ENCODE assay signal across 10 cellular contexts in the genomic region with DNA sequence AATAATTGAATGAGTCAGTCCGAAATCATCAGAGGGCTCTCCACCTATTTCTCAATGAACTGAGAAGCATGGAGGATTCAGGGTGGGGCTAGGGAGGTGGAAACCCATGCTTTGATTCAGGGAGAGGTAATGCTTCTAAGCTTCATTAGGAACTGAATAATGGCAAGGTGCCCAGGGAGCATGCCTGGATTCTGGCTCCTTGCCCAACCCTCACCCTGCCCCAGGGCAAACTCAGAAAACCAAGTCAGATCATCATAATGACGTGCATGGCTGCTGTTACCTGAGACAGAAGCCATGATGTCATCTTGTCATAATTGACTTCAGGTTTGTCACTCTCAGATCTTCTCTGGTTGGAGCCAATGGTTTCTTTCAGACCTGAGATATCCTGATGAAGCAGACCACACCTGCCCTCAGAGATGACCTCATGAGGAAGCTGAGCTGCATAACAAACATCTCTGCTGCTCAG.
DNase-seq lines count a peak whose midpoint lies in the region; ATAC-seq, FAIRE-seq and TF ChIP-seq lines count a peak whose summit lies in the region.
"Had no signal": no experiment of that assay in that cellular context is flagged by ENCODE, and none has a peak within 500 bp of the region (broad histone marks: within the 10 kb centered on the region; RNA-seq: fewer than 3 reads in every experiment).

No MANE protein-coding gene starts in this region.

- peak; percentile 59 for DNase-seq in COLO829 (ENCODE audit: low spot score)
- peak; percentile 35 for DNase-seq in HTR-8/SVneo (ENCODE audit: insufficient read length, low spot score)
- peak; percentile 82 for DNase-seq in RPMI8226
- peak; percentile 53 for DNase-seq in iris pigment epithelial cell (ENCODE audit: low read depth)
- no peak for DNase-seq in NK-92 (lab: John Stamatoyannopoulos, UW; ENCODE audit: unreplicated experiment)
- DNase-seq in GM10248 (ENCODE audit: extremely low spot score): no peak
- DNase-seq: activated CD4-positive, alpha-beta T cell treated with anti-CD3 and anti-CD28 coated beads, Interleukin-2, amount 50 U/mL, for 4 hours; naive thymus-derived CD4-positive, alpha-beta T cell had no signal

- no peak overlapping the region for H3K4me3 Mint-ChIP-seq in stimulated activated memory B cell treated with anti-CD40 and anti-IgM and Interleukin-4, amounts not matched to agents 10 μg/mL and 1 μg/mL and 100 μg/mL, for 72 hours
- H3K4me3 Mint-ChIP-seq: naive thymus-derived CD4-positive, alpha-beta T cell had no signal

- CTCF ChIA-PET in GM10248 (lab: Yijun Ruan, JAX): no interaction called here

- no peak for ATAC-seq in stimulated activated memory B cell treated with anti-CD40 and anti-IgM and Interleukin-4, amounts not matched to agents 10 μg/mL and 1 μg/mL and 100 μg/mL, for 72 hours
- no peak for ATAC-seq in HG02973 (IDR thresholded peaks at IDR 0.05; ENCODE audit: unreplicated experiment)
- ATAC-seq: naive thymus-derived CD4-positive, alpha-beta T cell had no signal

- H3K9me3 Mint-ChIP-seq in stimulated activated memory B cell treated with anti-CD40 and anti-IgM and Interleukin-4, amounts not matched to agents 10 μg/mL and 1 μg/mL and 100 μg/mL, for 72 hours: no peaks in the 10 kb centered on the region
- H3K9me3 Mint-ChIP-seq: naive thymus-derived CD4-positive, alpha-beta T cell had no signal

- no peak for TF ChIP-seq CTCF in GM10248 (IDR thresholded peaks at IDR 0.05; ENCODE audit: control extremely low read depth, extremely low read depth, low read depth, missing control alignments)

- H3K27ac Mint-ChIP-seq in stimulated activated memory B cell treated with anti-CD40 and anti-IgM and Interleukin-4, amounts not matched to agents 10 μg/mL and 1 μg/mL and 100 μg/mL, for 72 hours: no peak overlapping the region
- H3K27ac Mint-ChIP-seq: naive thymus-derived CD4-positive, alpha-beta T cell had no signal

- POLR2A ChIA-PET in GM10248 (lab: Yijun Ruan, JAX): no interaction called here

- no peaks in the 10 kb centered on the region for H3K36me3 Mint-ChIP-seq in stimulated activated memory B cell treated with anti-CD40 and anti-IgM and Interleukin-4, amounts not matched to agents 10 μg/mL and 1 μg/mL and 100 μg/mL, for 72 hours
- H3K36me3 Mint-ChIP-seq: naive thymus-derived CD4-positive, alpha-beta T cell had no signal

- H3K27me3 Mint-ChIP-seq in stimulated activated memory B cell treated with anti-CD40 and anti-IgM and Interleukin-4, amounts not matched to agents 10 μg/mL and 1 μg/mL and 100 μg/mL, for 72 hours: no peaks in the 10 kb centered on the region

- no peaks in the 10 kb centered on the region for H3K4me1 Mint-ChIP-seq in stimulated activated memory B cell treated with anti-CD40 and anti-IgM and Interleukin-4, amounts not matched to agents 10 μg/mL and 1 μg/mL and 100 μg/mL, for 72 hours
- H3K4me1 Mint-ChIP-seq: naive thymus-derived CD4-positive, alpha-beta T cell had no signal

- no peak for FAIRE-seq in HTR-8/SVneo (lab: Jason Lieb, UNC)

Comparison
In these comparisons a context has a peak if more than half of its experiments do, and no peak if none do; other contexts are left out.
1. DNase-seq: peak in COLO829 (single experiment), HTR-8/SVneo (single experiment), RPMI8226 (single experiment) and iris pigment epithelial cell (single experiment); none in NK-92 (single experiment) and GM10248 (single experiment).